ENCODE assay signal across 37 cellular contexts in genomic region chr21:42088148-42088547, GRCh38. TPM values are rescaled to one million over a fixed set of nuclear protein-coding genes. Genes with fewer than 3 reads are reported as not detected.
"Had no signal": no experiment of that assay in that cellular context is flagged by ENCODE, and none has a peak within 500 bp of the region (broad histone marks: within the 10 kb centered on the region; RNA-seq: fewer than 3 reads in every experiment).

No MANE protein-coding gene starts in this region.

- H3K27me3 Mint-ChIP-seq: activated CD4-positive, alpha-beta T cell treated with anti-CD3 and anti-CD28 coated beads for 36 hours; activated naive CD4-positive, alpha-beta T cell treated with anti-CD3 and anti-CD28 coated beads, Interleukin-2, amount 50 U/mL, for 24 hours; activated naive CD8-positive, alpha-beta T cell treated with anti-CD3 and anti-CD28 coated beads for 36 hours; activated naive CD8-positive, alpha-beta T cell treated with anti-CD3 and anti-CD28 coated beads, Interleukin-2, amount 50 U/mL, for 24 hours had no signal

- DNase-seq: activated CD4-positive, alpha-beta memory T cell treated with anti-CD3 and anti-CD28 coated beads for 36 hours; activated CD4-positive, alpha-beta T cell treated with anti-CD3 and anti-CD28 coated beads for 36 hours; activated CD4-positive, alpha-beta T cell treated with anti-CD3 and anti-CD28 coated beads, Interleukin-2, amount 10 ng/mL, durations not matched to agents 24 days and 14 days; activated CD4-positive, CD25-positive, alpha-beta regulatory T cell; activated CD4-positive, CD25-positive, alpha-beta regulatory T cell treated with anti-CD3 and anti-CD28 coated beads, Interleukin-2, amount 50 U/mL, for 72 hours; activated CD8-positive, alpha-beta memory T cell treated with anti-CD3 and anti-CD28 coated beads, Interleukin-2, amount 10 ng/mL, durations not matched to agents 7 days and 5 days; activated CD8-positive, alpha-beta memory T cell treated with anti-CD3 and anti-CD28 coated beads, Interleukin-2, amount 50 U/mL, for 4 hours; activated CD8-positive, alpha-beta T cell treated with anti-CD3 and anti-CD28 coated beads, Interleukin-2, amount 10 ng/mL, durations not matched to agents 7 days and 5 days; activated effector memory CD4-positive, alpha-beta T cell treated with anti-CD3 and anti-CD28 coated beads, Interleukin-2, amount 50 U/mL, for 16 hours; activated naive CD4-positive, alpha-beta T cell treated with anti-CD3 and anti-CD28 coated beads for 36 hours; activated naive CD8-positive, alpha-beta T cell treated with anti-CD3 and anti-CD28 coated beads for 36 hours; activated naive CD8-positive, alpha-beta T cell treated with anti-CD3 and anti-CD28 coated beads, Interleukin-2, amount 50 U/mL, for 24 hours; activated T-cell treated with anti-CD3 and anti-CD28 coated beads, Interleukin-2, amount 50 U/mL, for 1 hour; activated T-cell treated with anti-CD3 and anti-CD28 coated beads, Interleukin-2, amount 50 U/mL, for 48 hours; adrenal gland; amygdala; aorta; body of pancreas; caudate nucleus; dorsolateral prefrontal cortex; effector memory CD4-positive, alpha-beta T cell; endodermal cell; foreskin fibroblast; head of caudate nucleus; T-helper 1 cell; T-helper 17 cell; T1000 had no signal

- H3K27me3 ChIP-seq: adrenal gland, body of pancreas had no signal

- H3K4me3 ChIP-seq: adrenal gland, body of pancreas, coronary artery, dorsolateral prefrontal cortex had no signal

- H3K4me1 ChIP-seq: adrenal gland had no signal

- H3K9me3 ChIP-seq: adrenal gland, body of pancreas had no signal

- ATAC-seq: activated CD8-positive, alpha-beta memory T cell treated with anti-CD3 and anti-CD28 coated beads, Interleukin-2, amount 10 ng/mL, durations not matched to agents 7 days and 5 days; activated CD8-positive, alpha-beta T cell treated with anti-CD3 and anti-CD28 coated beads, Interleukin-2, amount 10 ng/mL, durations not matched to agents 7 days and 5 days; activated naive CD8-positive, alpha-beta T cell treated with anti-CD3 and anti-CD28 coated beads, Interleukin-2, amount 50 U/mL, for 24 hours; body of pancreas; esophagus mucosa; T-helper 17 cell had no signal

- H3K27ac Mint-ChIP-seq: activated CD4-positive, alpha-beta memory T cell treated with anti-CD3 and anti-CD28 coated beads for 36 hours; activated CD4-positive, alpha-beta T cell treated with anti-CD3 and anti-CD28 coated beads for 36 hours; activated CD4-positive, alpha-beta T cell treated with anti-CD3 and anti-CD28 coated beads, Interleukin-2, amount 10 ng/mL, durations not matched to agents 24 days and 14 days; activated CD8-positive, alpha-beta memory T cell treated with anti-CD3 and anti-CD28 coated beads, Interleukin-2, amount 10 ng/mL, durations not matched to agents 7 days and 5 days; activated CD8-positive, alpha-beta T cell treated with anti-CD3 and anti-CD28 coated beads, Interleukin-2, amount 10 ng/mL, durations not matched to agents 7 days and 5 days; activated naive CD4-positive, alpha-beta T cell treated with anti-CD3 and anti-CD28 coated beads for 36 hours; activated naive CD4-positive, alpha-beta T cell treated with anti-CD3 and anti-CD28 coated beads, Interleukin-2, amount 50 U/mL, for 24 hours; activated naive CD8-positive, alpha-beta T cell treated with anti-CD3 and anti-CD28 coated beads for 36 hours; activated naive CD8-positive, alpha-beta T cell treated with anti-CD3 and anti-CD28 coated beads, Interleukin-2, amount 50 U/mL, for 24 hours; activated T-helper 1 cell treated with anti-CD3 and anti-CD28 coated beads, Interleukin-12 subunit alpha, Interleukin-12 subunit beta, Interleukin-2, Interleukin-4 antibody, amounts not matched to agents 30 ng/mL and 10 ng/mL and 1 ng/mL, durations not matched to agents 14 hours and 24 hours and 36 hours; activated T-helper 2 cell treated with anti-CD3 and anti-CD28 coated beads, Interferon-gamma antibody, Interleukin-2, Interleukin-4, amounts not matched to agents 10 μg/mL and 5 μg/mL and 100 μg/mL, durations not matched to agents 14 hours and 24 hours and 36 hours; dendritic cell treated with granulocyte-macrophage colony-stimulating factor and Interleukin-4, amounts not matched to agents 40 ng/mL and 50 ng/mL, for 4 days; endodermal cell; T-helper 17 cell; T-helper 2 cell treated with Interferon-gamma antibody and Interleukin-4, amounts not matched to agents 5 μg/mL and 100 μg/mL, for 36 hours had no signal

- H3K9me3 Mint-ChIP-seq: activated CD4-positive, alpha-beta memory T cell treated with anti-CD3 and anti-CD28 coated beads for 36 hours; activated CD4-positive, alpha-beta T cell treated with anti-CD3 and anti-CD28 coated beads, Interleukin-2, amount 10 ng/mL, durations not matched to agents 24 days and 14 days; activated naive CD4-positive, alpha-beta T cell treated with anti-CD3 and anti-CD28 coated beads for 36 hours; activated naive CD4-positive, alpha-beta T cell treated with anti-CD3 and anti-CD28 coated beads, Interleukin-2, amount 50 U/mL, for 24 hours; activated naive CD8-positive, alpha-beta T cell treated with anti-CD3 and anti-CD28 coated beads for 36 hours; activated naive CD8-positive, alpha-beta T cell treated with anti-CD3 and anti-CD28 coated beads, Interleukin-2, amount 50 U/mL, for 24 hours; activated T-helper 1 cell treated with anti-CD3 and anti-CD28 coated beads, Interleukin-12 subunit alpha, Interleukin-12 subunit beta, Interleukin-2, Interleukin-4 antibody, amounts not matched to agents 30 ng/mL and 10 ng/mL and 1 ng/mL, durations not matched to agents 14 hours and 24 hours and 36 hours; activated T-helper 2 cell treated with anti-CD3 and anti-CD28 coated beads, Interferon-gamma antibody, Interleukin-2, Interleukin-4, amounts not matched to agents 10 μg/mL and 5 μg/mL and 100 μg/mL, durations not matched to agents 14 hours and 24 hours and 36 hours; dendritic cell treated with granulocyte-macrophage colony-stimulating factor and Interleukin-4, amounts not matched to agents 40 ng/mL and 50 ng/mL, for 4 days; endodermal cell; T-helper 2 cell treated with Interferon-gamma antibody and Interleukin-4, amounts not matched to agents 5 μg/mL and 100 μg/mL, for 36 hours had no signal

- H3K36me3 ChIP-seq: adrenal gland had no signal

- H3K36me3 Mint-ChIP-seq: activated CD4-positive, alpha-beta memory T cell treated with anti-CD3 and anti-CD28 coated beads for 36 hours; activated CD8-positive, alpha-beta memory T cell treated with anti-CD3 and anti-CD28 coated beads, Interleukin-2, amount 10 ng/mL, durations not matched to agents 7 days and 5 days; activated naive CD4-positive, alpha-beta T cell treated with anti-CD3 and anti-CD28 coated beads, Interleukin-2, amount 50 U/mL, for 24 hours; activated naive CD8-positive, alpha-beta T cell treated with anti-CD3 and anti-CD28 coated beads for 36 hours had no signal

- H3K27ac ChIP-seq: body of pancreas, coronary artery, dorsolateral prefrontal cortex had no signal

- H3K4me3 Mint-ChIP-seq: activated CD4-positive, alpha-beta memory T cell treated with anti-CD3 and anti-CD28 coated beads for 36 hours; activated CD4-positive, alpha-beta T cell treated with anti-CD3 and anti-CD28 coated beads for 36 hours; activated CD4-positive, alpha-beta T cell treated with anti-CD3 and anti-CD28 coated beads, Interleukin-2, amount 10 ng/mL, durations not matched to agents 24 days and 14 days; activated CD8-positive, alpha-beta memory T cell treated with anti-CD3 and anti-CD28 coated beads, Interleukin-2, amount 10 ng/mL, durations not matched to agents 7 days and 5 days; activated CD8-positive, alpha-beta T cell treated with anti-CD3 and anti-CD28 coated beads, Interleukin-2, amount 10 ng/mL, durations not matched to agents 7 days and 5 days; activated naive CD4-positive, alpha-beta T cell treated with anti-CD3 and anti-CD28 coated beads for 36 hours; activated naive CD4-positive, alpha-beta T cell treated with anti-CD3 and anti-CD28 coated beads, Interleukin-2, amount 50 U/mL, for 24 hours; activated naive CD8-positive, alpha-beta T cell treated with anti-CD3 and anti-CD28 coated beads for 36 hours; activated naive CD8-positive, alpha-beta T cell treated with anti-CD3 and anti-CD28 coated beads, Interleukin-2, amount 50 U/mL, for 24 hours; activated T-helper 1 cell treated with anti-CD3 and anti-CD28 coated beads, Interleukin-12 subunit alpha, Interleukin-12 subunit beta, Interleukin-2, Interleukin-4 antibody, amounts not matched to agents 30 ng/mL and 10 ng/mL and 1 ng/mL, durations not matched to agents 14 hours and 24 hours and 36 hours; dendritic cell treated with granulocyte-macrophage colony-stimulating factor and Interleukin-4, amounts not matched to agents 40 ng/mL and 50 ng/mL, for 4 days; endodermal cell; T-helper 17 cell; T-helper 2 cell treated with Interferon-gamma antibody and Interleukin-4, amounts not matched to agents 5 μg/mL and 100 μg/mL, for 36 hours had no signal

RNA-seq across cellular contexts. Expression of gene UMODL1, which starts 17.0 kb away (rescaled TPM):
- total RNA-seq: activated CD4-positive, alpha-beta memory T cell treated with anti-CD3 and anti-CD28 coated beads for 36 hours; activated CD4-positive, alpha-beta T cell treated with anti-CD3 and anti-CD28 coated beads for 36 hours; activated CD4-positive, alpha-beta T cell treated with anti-CD3 and anti-CD28 coated beads, Interleukin-2, amount 10 ng/mL, durations not matched to agents 24 days and 14 days; activated CD8-positive, alpha-beta memory T cell treated with anti-CD3 and anti-CD28 coated beads for 36 hours; activated CD8-positive, alpha-beta T cell treated with anti-CD3 and anti-CD28 coated beads, Interleukin-2, amount 10 ng/mL, durations not matched to agents 7 days and 5 days; activated naive CD4-positive, alpha-beta T cell treated with anti-CD3 and anti-CD28 coated beads for 36 hours; activated naive CD8-positive, alpha-beta T cell treated with anti-CD3 and anti-CD28 coated beads for 36 hours; activated T-helper 1 cell treated with anti-CD3 and anti-CD28 coated beads, Interleukin-12 subunit alpha, Interleukin-12 subunit beta, Interleukin-2, Interleukin-4 antibody, amounts not matched to agents 30 ng/mL and 10 ng/mL and 1 ng/mL, durations not matched to agents 14 hours and 24 hours and 36 hours; activated T-helper 2 cell treated with anti-CD3 and anti-CD28 coated beads, Interferon-gamma antibody, Interleukin-2, Interleukin-4, amounts not matched to agents 10 μg/mL and 5 μg/mL and 100 μg/mL, durations not matched to agents 14 hours and 24 hours and 36 hours; body of pancreas; epithelial cell of proximal tubule; frontal cortex had no signal
- polyA plus RNA-seq: aorta had no signal
